8 cellular contexts compared by ENCODE assay signal in the genomic region with DNA sequence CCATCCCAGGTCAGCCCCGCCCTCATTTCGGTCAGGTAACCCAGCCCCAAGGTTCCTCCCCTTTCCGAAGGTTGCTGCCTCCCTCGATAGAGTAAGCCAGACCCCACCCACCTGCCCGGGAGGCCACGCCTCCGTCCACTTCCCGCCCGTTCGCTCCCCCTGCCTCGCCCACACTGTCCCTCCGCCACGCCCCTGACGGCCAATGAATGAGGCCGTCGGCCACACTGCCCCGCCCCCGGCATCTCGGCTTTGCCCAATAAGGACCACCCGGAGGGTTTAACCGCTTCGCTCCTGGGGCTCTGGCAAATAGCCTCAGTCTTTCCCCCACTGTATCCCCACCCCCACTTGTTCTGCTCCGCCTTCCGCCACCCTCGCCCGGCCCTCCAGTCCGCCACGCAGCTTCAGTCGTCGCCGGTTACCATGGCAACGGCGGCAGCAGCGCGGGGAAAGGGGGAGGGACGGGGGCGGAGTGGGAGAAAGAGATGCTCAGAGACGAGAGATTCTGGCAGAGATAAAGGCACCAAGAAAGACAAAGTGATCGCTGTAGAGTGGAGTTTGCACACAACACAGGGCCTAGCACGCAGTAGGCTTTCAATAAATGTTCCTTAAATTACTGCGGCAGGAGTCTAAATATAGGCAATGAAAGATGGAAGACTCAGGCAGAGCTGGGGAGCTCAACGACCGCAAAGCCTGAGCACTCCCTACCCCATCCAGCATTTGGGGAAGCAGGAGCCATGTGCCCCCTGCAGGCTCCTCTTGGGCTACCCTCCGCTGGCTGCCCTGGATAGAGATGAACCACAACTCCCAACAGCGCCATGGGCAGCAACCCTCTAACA. TPM values are rescaled to one million over a fixed set of nuclear protein-coding genes. Genes with fewer than 3 reads are reported as not detected.
A peak's percentile ranks its signal among the peaks of the same experiment; 100 is the strongest.
DNase-seq lines count a peak whose midpoint lies in the region; ATAC-seq and TF ChIP-seq lines count a peak whose summit lies in the region.

No MANE protein-coding gene starts in this region.

- peak; percentile 95 for DNase-seq in CD1c-positive myeloid dendritic cell (ENCODE audit: extremely low spot score)
- peak; percentile 96 for DNase-seq in HK-2 (ENCODE audit: unreplicated experiment)
- peak; percentile 100 for DNase-seq in NCI-H82 (lab: John Stamatoyannopoulos, UW)
- peak; percentile 100 for DNase-seq in activated CD4-positive, alpha-beta T cell treated with anti-CD3 and anti-CD28 coated beads, Interleukin-2, amount 50 U/mL, for 48 hours
- peak; percentile 91 to 98 (median 97) for DNase-seq in dorsolateral prefrontal cortex
- peak; percentile 95 to 99 for DNase-seq in lower leg skin (ENCODE audit: low spot score in 2 of 2)
- peak; percentile 99 for DNase-seq in stimulated activated CD4-positive, alpha-beta T cell treated with anti-CD3 and anti-CD28 coated beads, Interleukin-4, amount 100 ng/mL, for 4 hours

- intact Hi-C loops in dorsolateral prefrontal cortex (cut with DNase I) (loop anchor here in 1 of 2 donors (1.0 kb wide), 1 partner anchor 9 kb away; no protein-coding TSS in a partner anchor), lower leg skin (cut with DNase I; ENCODE audit: low total_unique reads) (no loop called here)

- TF ChIP-seq POLR2A in lower leg skin (IDR thresholded peaks at IDR 0.05), result no peak

- peak overlapping the region in 58 of 59 donors; percentile 32 to 99 (median 84) for H3K27ac ChIP-seq in dorsolateral prefrontal cortex

- peak in 54 of 56 donors; percentile 25 to 67 (median 48) for TF ChIP-seq CTCF in dorsolateral prefrontal cortex (IDR thresholded peaks at IDR 0.05 in 54 of 56, conservative IDR thresholded peaks at IDR 0.05 in 2 of 56; ENCODE audit: low read depth in 1 of 56, partially characterized antibody in 56 of 56)
- TF ChIP-seq CTCF in lower leg skin (IDR thresholded peaks at IDR 0.05), result no peak

- peak; percentile 81 for ATAC-seq in GM19455 (IDR thresholded peaks at IDR 0.05; ENCODE audit: unreplicated experiment)

- H3K4me3 ChIP-seq in dorsolateral prefrontal cortex (peak overlapping the region; percentile 42 to 98 (median 68)), lower leg skin (ENCODE audit: low read depth, poor library complexity, severe bottlenecking) (peak overlapping the region; percentile 20)

- 0 to 1% methylated on average over 45 of the region's 45 CpGs for WGBS in lower leg skin, 2 donors

- peaks cover 0 to 3% (median 0%) of the 10 kb centered on the region in 45 donors for H3K27me3 ChIP-seq in dorsolateral prefrontal cortex

RNA-seq across cellular contexts. Expression of gene DLG4, which starts 5.1 kb away (rescaled TPM):
- total RNA-seq in dorsolateral prefrontal cortex (100 to 1,000 TPM; 109 to 508 (median 348) TPM), lower leg skin (1 to 10 TPM; 2.7 to 7.7 (median 4.7) TPM)

RNA-seq across cellular contexts. Expression of gene ACADVL, which starts 5.2 kb away (rescaled TPM):
- total RNA-seq in dorsolateral prefrontal cortex (100 to 1,000 TPM; 242 to 722 (median 375) TPM), lower leg skin (1,000 to 10,000 TPM in 1 of 4 donors, 100 to 1,000 TPM in 3; 703 to 1,179 (median 863) TPM)

RNA-seq across cellular contexts. Expression of gene DVL2, which starts 19.8 kb away (rescaled TPM):
- total RNA-seq in dorsolateral prefrontal cortex, result 10 to 100 TPM; 31.9 to 83.9 (median 51.7) TPM
- 10 to 100 TPM; 51.7 to 87.5 (median 67.8) TPM for total RNA-seq in lower leg skin

RNA-seq across cellular contexts. Expression of gene PHF23, which starts 24.7 kb away (rescaled TPM):
- total RNA-seq in dorsolateral prefrontal cortex (10 to 100 TPM; 21.3 to 54.1 (median 37.2) TPM), lower leg skin (10 to 100 TPM; 23.4 to 32.5 (median 27.9) TPM)

RNA-seq across cellular contexts. Expression of gene GABARAP, which starts 27.7 kb away (rescaled TPM):
- total RNA-seq in dorsolateral prefrontal cortex (100 to 1,000 TPM; 350 to 533 (median 438) TPM), lower leg skin (100 to 1,000 TPM; 253 to 667 (median 538) TPM)

Comparison
In these comparisons a context has a peak if more than half of its experiments do, and no peak if none do; other contexts are left out.
1. Peak in every context shown above with its lines: DNase-seq, ATAC-seq, H3K4me3 ChIP-seq and H3K27ac ChIP-seq.
2. CTCF ChIP-seq: peak in dorsolateral prefrontal cortex (54 of 56); none in lower leg skin (0 of 3).
3. RNA of gene DLG4, which starts 5.1 kb away (total RNA-seq): 109 to 508 TPM in dorsolateral prefrontal cortex; 2.7 to 7.7 TPM in lower leg skin; every median in the first group is over 10 times any median in the second.